In genomic region chr4:169283114-169283509, GRCh38 we compare ENCODE assay signal across 13 cellular contexts. TPM values are rescaled to one million over a fixed set of nuclear protein-coding genes. Genes with fewer than 3 reads are reported as not detected.
DNase-seq lines count a peak whose midpoint lies in the region; ATAC-seq and TF ChIP-seq lines count a peak whose summit lies in the region.
"Had no signal": no experiment of that assay in that cellular context is flagged by ENCODE, and none has a peak within 500 bp of the region (broad histone marks: within the 10 kb centered on the region; RNA-seq: fewer than 3 reads in every experiment).

No MANE protein-coding gene starts in this region.

- in situ Hi-C loops in Panc1 (cut with HindIII; ENCODE audit: low pct_unique_long_range_greater_than_20kb, low sequenced_read_pairs), result no loop called here

- peak overlapping the region; percentile 59 for H3K27ac Mint-ChIP-seq in osteocyte (ENCODE audit: unreplicated experiment)
- H3K27ac Mint-ChIP-seq: activated naive CD4-positive, alpha-beta T cell treated with anti-CD3 and anti-CD28 coated beads, Interleukin-2, amount 50 U/mL, for 24 hours had no signal

- DNase-seq in EH (ENCODE audit: low read depth) (peak; percentile 96), Panc1 (ENCODE audit: low read depth, low spot score) (peak; percentile 80), osteocyte (ENCODE audit: extremely low spot score, unreplicated experiment) (no peak), T-helper 2 cell (no peak), NCI-H1105 (lab: John Stamatoyannopoulos, UW) (no peak), NCI-H1417 (lab: John Stamatoyannopoulos, UW) (no peak)
- DNase-seq: cortex of kidney, glutamatergic neuron, NCI-H446 treated with DMSO at 0.1 percent for 48 hours had no signal

- no peaks in the 10 kb centered on the region for H3K9me3 Mint-ChIP-seq in osteocyte (ENCODE audit: unreplicated experiment)
- H3K9me3 Mint-ChIP-seq: activated naive CD4-positive, alpha-beta T cell treated with anti-CD3 and anti-CD28 coated beads, Interleukin-2, amount 50 U/mL, for 24 hours had no signal

- BruUV-seq in Panc1 (replicated peaks; lab: Mats Ljungman, UMichigan), result no TSS peak

- CTCF ChIA-PET in Panc1 (lab: Charles Lee), result no interaction called here

- H3K4me1 Mint-ChIP-seq in osteocyte (ENCODE audit: unreplicated experiment), result peaks cover 23% of the 10 kb centered on the region
- H3K4me1 Mint-ChIP-seq: activated naive CD4-positive, alpha-beta T cell treated with anti-CD3 and anti-CD28 coated beads, Interleukin-2, amount 50 U/mL, for 24 hours had no signal

- H3K27ac ChIP-seq in Panc1 (ENCODE audit: low read length), result no peak overlapping the region
- H3K27ac ChIP-seq: RWPE1 had no signal

- H3K4me3 Mint-ChIP-seq in osteocyte (ENCODE audit: unreplicated experiment), result no peak overlapping the region
- H3K4me3 Mint-ChIP-seq: activated naive CD4-positive, alpha-beta T cell treated with anti-CD3 and anti-CD28 coated beads, Interleukin-2, amount 50 U/mL, for 24 hours had no signal

- H3K27me3 Mint-ChIP-seq in osteocyte (ENCODE audit: unreplicated experiment), result no peaks in the 10 kb centered on the region

- no peaks in the 10 kb centered on the region for H3K36me3 ChIP-seq in Panc1 (ENCODE audit: control insufficient read depth, insufficient read depth, low read length)

- H3K9me3 ChIP-seq in Panc1 (ENCODE audit: control insufficient read depth, insufficient read depth, low read depth, low read length), result no peaks in the 10 kb centered on the region

- POLR2A ChIA-PET in Panc1 (lab: Charles Lee), result no interaction called here

- intact Hi-C loops in Panc1 (cut with micrococcal nuclease; ENCODE audit: unreplicated experiment), result no loop called here

- no peaks in the 10 kb centered on the region for H3K27me3 ChIP-seq in Panc1 (ENCODE audit: control insufficient read depth, insufficient read depth, low read length)

- no peaks in the 10 kb centered on the region for H3K4me1 ChIP-seq in Panc1 (ENCODE audit: control insufficient read depth, insufficient read depth, low read length)

- H3K36me3 Mint-ChIP-seq in osteocyte (ENCODE audit: unreplicated experiment), result no peaks in the 10 kb centered on the region
- H3K36me3 Mint-ChIP-seq: activated naive CD4-positive, alpha-beta T cell treated with anti-CD3 and anti-CD28 coated beads, Interleukin-2, amount 50 U/mL, for 24 hours had no signal

- ATAC-seq in Panc1 (peak; percentile 88), esophagus mucosa (peak; percentile 39), HG03571 (IDR thresholded peaks at IDR 0.05; ENCODE audit: unreplicated experiment) (no peak)

- TF ChIP-seq CTCF in Panc1 (IDR thresholded peaks at IDR 0.05) (no peak), osteocyte (IDR thresholded peaks at IDR 0.05) (no peak)

- no peak overlapping the region for H3K4me3 ChIP-seq in Panc1 (ENCODE audit: low read depth in 2 of 2, low read length in 2 of 2)

RNA-seq across cellular contexts. Expression of gene SH3RF1, which starts 12.4 kb away (rescaled TPM):
- 11.5 TPM for total RNA-seq in Panc1 (2021; ENCODE audit: unreplicated experiment)
- 5.8 TPM for polyA plus RNA-seq in Panc1 (2012; ENCODE audit: insufficient read length)
- 5.4 TPM for total RNA-seq in esophagus mucosa
- total RNA-seq in osteocyte, result 27.6 and 31.8 TPM in 2 replicates

Comparison
In these comparisons a context has a peak if more than half of its experiments do, and no peak if none do; other contexts are left out.
1. DNase-seq: peak in EH (single experiment) and Panc1 (single experiment); none in osteocyte (single experiment), T-helper 2 cell (0 of 5), NCI-H1105 (single experiment) and NCI-H1417 (0 of 3).